In the genomic region with DNA sequence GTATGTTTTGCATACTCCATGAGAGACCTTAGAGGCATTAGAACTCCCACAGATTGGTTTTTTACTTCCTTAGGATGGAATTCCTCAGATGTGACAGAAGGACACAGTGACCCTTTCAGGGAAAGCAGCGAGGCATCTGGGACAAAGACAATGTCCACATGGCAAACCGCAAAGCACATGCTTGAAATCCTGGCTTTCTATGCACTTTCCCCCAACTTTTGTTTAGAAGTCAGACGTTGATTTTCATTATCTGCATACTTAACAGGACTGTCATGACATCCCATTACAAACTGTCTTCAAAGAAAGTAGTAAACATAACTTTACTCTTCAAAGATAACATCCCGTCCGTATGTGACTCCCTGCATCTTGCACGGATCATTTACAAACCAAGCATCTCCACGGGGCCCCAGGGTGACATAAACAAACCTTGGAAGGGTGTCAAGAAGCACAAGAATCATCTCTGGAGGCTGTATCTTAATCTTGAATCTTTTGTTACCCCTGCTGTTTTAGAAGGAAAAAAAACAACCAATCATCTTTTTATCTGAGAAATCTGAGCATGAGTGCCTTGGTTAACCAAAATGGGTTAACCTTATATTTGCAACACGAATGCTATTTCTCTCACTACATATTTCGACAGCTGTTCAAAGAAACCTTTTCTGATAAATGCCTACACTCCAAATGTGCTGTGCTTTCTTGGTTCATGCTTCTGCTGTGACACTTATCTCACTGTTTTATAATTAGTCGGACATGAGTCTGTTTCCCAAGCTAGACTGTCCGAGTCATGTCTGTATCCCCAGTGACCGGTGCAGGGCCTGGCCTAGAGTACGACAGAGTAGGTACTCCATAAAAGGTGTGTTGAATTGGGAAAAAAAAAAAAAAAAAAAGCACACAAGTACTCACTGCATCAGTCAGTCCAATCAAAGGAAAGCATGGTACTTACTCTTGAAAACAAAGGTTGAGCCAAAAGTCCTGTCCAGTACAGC, we compare ENCODE assay signal across 1 cellular context.
TF ChIP-seq lines count a peak whose summit lies in the region.

No MANE protein-coding gene starts in this region.

TF ChIP-seq in GM23338, 12 proteins besides CTCF, POLR2A, EP300 and RAD21 (continued from another document):
- TF ChIP-seq, protein P1, sequence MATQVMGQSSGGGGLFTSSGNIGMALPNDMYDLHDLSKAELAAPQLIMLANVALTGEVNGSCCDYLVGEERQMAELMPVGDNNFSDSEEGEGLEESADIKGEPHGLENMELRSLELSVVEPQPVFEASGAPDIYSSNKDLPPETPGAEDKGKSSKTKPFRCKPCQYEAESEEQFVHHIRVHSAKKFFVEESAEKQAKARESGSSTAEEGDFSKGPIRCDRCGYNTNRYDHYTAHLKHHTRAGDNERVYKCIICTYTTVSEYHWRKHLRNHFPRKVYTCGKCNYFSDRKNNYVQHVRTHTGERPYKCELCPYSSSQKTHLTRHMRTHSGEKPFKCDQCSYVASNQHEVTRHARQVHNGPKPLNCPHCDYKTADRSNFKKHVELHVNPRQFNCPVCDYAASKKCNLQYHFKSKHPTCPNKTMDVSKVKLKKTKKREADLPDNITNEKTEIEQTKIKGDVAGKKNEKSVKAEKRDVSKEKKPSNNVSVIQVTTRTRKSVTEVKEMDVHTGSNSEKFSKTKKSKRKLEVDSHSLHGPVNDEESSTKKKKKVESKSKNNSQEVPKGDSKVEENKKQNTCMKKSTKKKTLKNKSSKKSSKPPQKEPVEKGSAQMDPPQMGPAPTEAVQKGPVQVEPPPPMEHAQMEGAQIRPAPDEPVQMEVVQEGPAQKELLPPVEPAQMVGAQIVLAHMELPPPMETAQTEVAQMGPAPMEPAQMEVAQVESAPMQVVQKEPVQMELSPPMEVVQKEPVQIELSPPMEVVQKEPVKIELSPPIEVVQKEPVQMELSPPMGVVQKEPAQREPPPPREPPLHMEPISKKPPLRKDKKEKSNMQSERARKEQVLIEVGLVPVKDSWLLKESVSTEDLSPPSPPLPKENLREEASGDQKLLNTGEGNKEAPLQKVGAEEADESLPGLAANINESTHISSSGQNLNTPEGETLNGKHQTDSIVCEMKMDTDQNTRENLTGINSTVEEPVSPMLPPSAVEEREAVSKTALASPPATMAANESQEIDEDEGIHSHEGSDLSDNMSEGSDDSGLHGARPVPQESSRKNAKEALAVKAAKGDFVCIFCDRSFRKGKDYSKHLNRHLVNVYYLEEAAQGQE (IDR thresholded peaks at IDR 0.05; ENCODE audit: unreplicated experiment) = no peak
- TF ChIP-seq NANOG (IDR thresholded peaks at IDR 0.05; ENCODE audit: borderline replicate concordance) (no peak), CREB1 (CRISPR knock-in tag; IDR thresholded peaks at IDR 0.05; ENCODE audit: low read depth) (no peak)
- TF ChIP-seq, protein P2, sequence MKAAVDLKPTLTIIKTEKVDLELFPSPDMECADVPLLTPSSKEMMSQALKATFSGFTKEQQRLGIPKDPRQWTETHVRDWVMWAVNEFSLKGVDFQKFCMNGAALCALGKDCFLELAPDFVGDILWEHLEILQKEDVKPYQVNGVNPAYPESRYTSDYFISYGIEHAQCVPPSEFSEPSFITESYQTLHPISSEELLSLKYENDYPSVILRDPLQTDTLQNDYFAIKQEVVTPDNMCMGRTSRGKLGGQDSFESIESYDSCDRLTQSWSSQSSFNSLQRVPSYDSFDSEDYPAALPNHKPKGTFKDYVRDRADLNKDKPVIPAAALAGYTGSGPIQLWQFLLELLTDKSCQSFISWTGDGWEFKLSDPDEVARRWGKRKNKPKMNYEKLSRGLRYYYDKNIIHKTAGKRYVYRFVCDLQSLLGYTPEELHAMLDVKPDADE (IDR thresholded peaks at IDR 0.05) = no peak
- TF ChIP-seq, protein P3, sequence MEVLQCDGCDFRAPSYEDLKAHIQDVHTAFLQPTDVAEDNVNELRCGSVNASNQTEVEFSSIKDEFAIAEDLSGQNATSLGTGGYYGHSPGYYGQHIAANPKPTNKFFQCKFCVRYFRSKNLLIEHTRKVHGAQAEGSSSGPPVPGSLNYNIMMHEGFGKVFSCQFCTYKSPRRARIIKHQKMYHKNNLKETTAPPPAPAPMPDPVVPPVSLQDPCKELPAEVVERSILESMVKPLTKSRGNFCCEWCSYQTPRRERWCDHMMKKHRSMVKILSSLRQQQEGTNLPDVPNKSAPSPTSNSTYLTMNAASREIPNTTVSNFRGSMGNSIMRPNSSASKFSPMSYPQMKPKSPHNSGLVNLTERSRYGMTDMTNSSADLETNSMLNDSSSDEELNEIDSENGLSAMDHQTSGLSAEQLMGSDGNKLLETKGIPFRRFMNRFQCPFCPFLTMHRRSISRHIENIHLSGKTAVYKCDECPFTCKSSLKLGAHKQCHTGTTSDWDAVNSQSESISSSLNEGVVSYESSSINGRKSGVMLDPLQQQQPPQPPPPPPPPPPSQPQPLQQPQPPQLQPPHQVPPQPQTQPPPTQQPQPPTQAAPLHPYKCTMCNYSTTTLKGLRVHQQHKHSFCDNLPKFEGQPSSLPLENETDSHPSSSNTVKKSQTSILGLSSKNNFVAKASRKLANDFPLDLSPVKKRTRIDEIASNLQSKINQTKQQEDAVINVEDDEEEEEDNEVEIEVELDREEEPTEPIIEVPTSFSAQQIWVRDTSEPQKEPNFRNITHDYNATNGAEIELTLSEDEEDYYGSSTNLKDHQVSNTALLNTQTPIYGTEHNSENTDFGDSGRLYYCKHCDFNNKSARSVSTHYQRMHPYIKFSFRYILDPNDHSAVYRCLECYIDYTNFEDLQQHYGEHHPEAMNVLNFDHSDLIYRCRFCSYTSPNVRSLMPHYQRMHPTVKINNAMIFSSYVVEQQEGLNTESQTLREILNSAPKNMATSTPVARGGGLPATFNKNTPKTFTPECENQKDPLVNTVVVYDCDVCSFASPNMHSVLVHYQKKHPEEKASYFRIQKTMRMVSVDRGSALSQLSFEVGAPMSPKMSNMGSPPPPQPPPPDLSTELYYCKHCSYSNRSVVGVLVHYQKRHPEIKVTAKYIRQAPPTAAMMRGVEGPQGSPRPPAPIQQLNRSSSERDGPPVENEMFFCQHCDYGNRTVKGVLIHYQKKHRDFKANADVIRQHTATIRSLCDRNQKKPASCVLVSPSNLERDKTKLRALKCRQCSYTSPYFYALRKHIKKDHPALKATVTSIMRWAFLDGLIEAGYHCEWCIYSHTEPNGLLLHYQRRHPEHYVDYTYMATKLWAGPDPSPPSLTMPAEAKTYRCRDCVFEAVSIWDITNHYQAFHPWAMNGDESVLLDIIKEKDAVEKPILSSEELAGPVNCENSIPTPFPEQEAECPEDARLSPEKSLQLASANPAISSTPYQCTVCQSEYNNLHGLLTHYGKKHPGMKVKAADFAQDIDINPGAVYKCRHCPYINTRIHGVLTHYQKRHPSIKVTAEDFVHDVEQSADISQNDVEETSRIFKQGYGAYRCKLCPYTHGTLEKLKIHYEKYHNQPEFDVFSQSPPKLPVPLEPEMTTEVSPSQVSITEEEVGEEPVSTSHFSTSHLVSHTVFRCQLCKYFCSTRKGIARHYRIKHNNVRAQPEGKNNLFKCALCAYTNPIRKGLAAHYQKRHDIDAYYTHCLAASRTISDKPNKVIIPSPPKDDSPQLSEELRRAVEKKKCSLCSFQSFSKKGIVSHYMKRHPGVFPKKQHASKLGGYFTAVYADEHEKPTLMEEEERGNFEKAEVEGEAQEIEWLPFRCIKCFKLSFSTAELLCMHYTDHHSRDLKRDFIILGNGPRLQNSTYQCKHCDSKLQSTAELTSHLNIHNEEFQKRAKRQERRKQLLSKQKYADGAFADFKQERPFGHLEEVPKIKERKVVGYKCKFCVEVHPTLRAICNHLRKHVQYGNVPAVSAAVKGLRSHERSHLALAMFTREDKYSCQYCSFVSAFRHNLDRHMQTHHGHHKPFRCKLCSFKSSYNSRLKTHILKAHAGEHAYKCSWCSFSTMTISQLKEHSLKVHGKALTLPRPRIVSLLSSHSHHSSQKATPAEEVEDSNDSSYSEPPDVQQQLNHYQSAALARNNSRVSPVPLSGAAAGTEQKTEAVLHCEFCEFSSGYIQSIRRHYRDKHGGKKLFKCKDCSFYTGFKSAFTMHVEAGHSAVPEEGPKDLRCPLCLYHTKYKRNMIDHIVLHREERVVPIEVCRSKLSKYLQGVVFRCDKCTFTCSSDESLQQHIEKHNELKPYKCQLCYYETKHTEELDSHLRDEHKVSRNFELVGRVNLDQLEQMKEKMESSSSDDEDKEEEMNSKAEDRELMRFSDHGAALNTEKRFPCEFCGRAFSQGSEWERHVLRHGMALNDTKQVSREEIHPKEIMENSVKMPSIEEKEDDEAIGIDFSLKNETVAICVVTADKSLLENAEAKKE (CRISPR knock-in tag; IDR thresholded peaks at IDR 0.05) = no peak
